9 cellular contexts compared by ENCODE assay signal in genomic region chr1:192476802-192477298, GRCh38.
DNase-seq lines count a peak whose midpoint lies in the region; ATAC-seq and TF ChIP-seq lines count a peak whose summit lies in the region.
"Had no signal": no experiment of that assay in that cellular context is flagged by ENCODE, and none has a peak within 500 bp of the region (broad histone marks: within the 10 kb centered on the region; RNA-seq: fewer than 3 reads in every experiment).

No MANE protein-coding gene starts in this region.

- peak; percentile 88 for ATAC-seq in GM19455 (IDR thresholded peaks at IDR 0.05; ENCODE audit: unreplicated experiment)
- peak; percentile 64 for ATAC-seq in stimulated activated memory B cell treated with anti-CD40 and anti-IgM and Interleukin-4, amounts not matched to agents 10 μg/mL and 1 μg/mL and 100 μg/mL, for 72 hours

- no peaks in the 10 kb centered on the region for H3K4me1 Mint-ChIP-seq in stimulated activated memory B cell treated with anti-CD40 and anti-IgM and Interleukin-4, amounts not matched to agents 10 μg/mL and 1 μg/mL and 100 μg/mL, for 72 hours
- no peaks in the 10 kb centered on the region for H3K4me1 Mint-ChIP-seq in neural progenitor cell

- no peak for TF ChIP-seq CTCF in choroid plexus epithelial cell (conservative IDR thresholded peaks at IDR 0.05; ENCODE audit: low read depth, low read length)
- no peak for TF ChIP-seq CTCF in neural progenitor cell (IDR thresholded peaks at IDR 0.05)
- no peak for TF ChIP-seq CTCF in GM13977 (IDR thresholded peaks at IDR 0.05; ENCODE audit: extremely low read depth, insufficient read depth, missing control alignments)

- H3K4me1 ChIP-seq in neural progenitor cell: no peaks in the 10 kb centered on the region

- no peaks in the 10 kb centered on the region for H3K9me3 ChIP-seq in neural progenitor cell (ENCODE audit: low read depth)

- no peaks in the 10 kb centered on the region for H3K79me2 ChIP-seq in neural progenitor cell (ENCODE audit: low read depth)

- H3K9me3 Mint-ChIP-seq in stimulated activated memory B cell treated with anti-CD40 and anti-IgM and Interleukin-4, amounts not matched to agents 10 μg/mL and 1 μg/mL and 100 μg/mL, for 72 hours: no peaks in the 10 kb centered on the region
- no peaks in the 10 kb centered on the region for H3K9me3 Mint-ChIP-seq in neural progenitor cell
- H3K9me3 Mint-ChIP-seq: natural killer cell treated with Interleukin-12 subunit alpha and Interleukin-12 subunit beta and Interleukin-15 and Interleukin-18, amount 100 ng/mL, for 72 hours had no signal

- no peak overlapping the region for H2AFZ ChIP-seq in neural progenitor cell (replicated peaks)

- DNase-seq in Daoy (ENCODE audit: low read depth) (peak; percentile 68), HK-2 (ENCODE audit: unreplicated experiment) (peak; percentile 9), choroid plexus epithelial cell (ENCODE audit: low read depth) (peak; percentile 83), neural progenitor cell (ENCODE audit: low spot score) (no peak), iPS-NIHi11 (ENCODE audit: low spot score) (no peak), GM13977 (ENCODE audit: low spot score) (no peak)

- no peak overlapping the region for H3K9ac ChIP-seq in neural progenitor cell

- no peak overlapping the region for H3K4me3 ChIP-seq in choroid plexus epithelial cell (ENCODE audit: low read depth, low read length)
- H3K4me3 ChIP-seq in neural progenitor cell: no peak overlapping the region

- no peak overlapping the region for H3K4me2 ChIP-seq in neural progenitor cell

- no peaks in the 10 kb centered on the region for H3F3A ChIP-seq in neural progenitor cell (ENCODE audit: low read depth)

- in situ Hi-C loops in GM13977 (cut with MboI; ENCODE audit: low pct_unique_long_range_greater_than_20kb, low sequenced_read_pairs, unreplicated experiment): loop anchor here (5.0 to 10.0 kb wide), 2 partner anchors 125 to 538 kb away; no protein-coding TSS in a partner anchor

- H3K36me3 Mint-ChIP-seq in stimulated activated memory B cell treated with anti-CD40 and anti-IgM and Interleukin-4, amounts not matched to agents 10 μg/mL and 1 μg/mL and 100 μg/mL, for 72 hours: no peaks in the 10 kb centered on the region
- H3K36me3 Mint-ChIP-seq in neural progenitor cell: no peaks in the 10 kb centered on the region
- H3K36me3 Mint-ChIP-seq: natural killer cell treated with Interleukin-12 subunit alpha and Interleukin-12 subunit beta and Interleukin-15 and Interleukin-18, amount 100 ng/mL, for 72 hours had no signal

- no peaks in the 10 kb centered on the region for H3K27me3 ChIP-seq in neural progenitor cell

- H3K27me3 Mint-ChIP-seq in stimulated activated memory B cell treated with anti-CD40 and anti-IgM and Interleukin-4, amounts not matched to agents 10 μg/mL and 1 μg/mL and 100 μg/mL, for 72 hours: peaks cover 25% of the 10 kb centered on the region
- H3K27me3 Mint-ChIP-seq in neural progenitor cell (ENCODE audit: insufficient read depth, low read depth): peaks cover 2% of the 10 kb centered on the region

- no peak overlapping the region for H3K27ac Mint-ChIP-seq in stimulated activated memory B cell treated with anti-CD40 and anti-IgM and Interleukin-4, amounts not matched to agents 10 μg/mL and 1 μg/mL and 100 μg/mL, for 72 hours
- H3K27ac Mint-ChIP-seq in neural progenitor cell: no peak overlapping the region
- H3K27ac Mint-ChIP-seq: natural killer cell treated with Interleukin-12 subunit alpha and Interleukin-12 subunit beta and Interleukin-15 and Interleukin-18, amount 100 ng/mL, for 72 hours had no signal

- H3K36me3 ChIP-seq in neural progenitor cell: no peaks in the 10 kb centered on the region

- H4K20me1 ChIP-seq in neural progenitor cell (ENCODE audit: low read depth): no peaks in the 10 kb centered on the region

- no peak overlapping the region for H3K27ac ChIP-seq in neural progenitor cell

- no peak overlapping the region for H3K4me3 Mint-ChIP-seq in stimulated activated memory B cell treated with anti-CD40 and anti-IgM and Interleukin-4, amounts not matched to agents 10 μg/mL and 1 μg/mL and 100 μg/mL, for 72 hours
- H3K4me3 Mint-ChIP-seq in neural progenitor cell: no peak overlapping the region
- H3K4me3 Mint-ChIP-seq: natural killer cell treated with Interleukin-12 subunit alpha and Interleukin-12 subunit beta and Interleukin-15 and Interleukin-18, amount 100 ng/mL, for 72 hours had no signal

Comparison
In these comparisons a context has a peak if more than half of its experiments do, and no peak if none do; other contexts are left out.
1. DNase-seq: peak in Daoy (single experiment), HK-2 (single experiment) and choroid plexus epithelial cell (single experiment); none in neural progenitor cell (single experiment), iPS-NIHi11 (single experiment) and GM13977 (single experiment).